In genomic region chr19:11401808-11402543, GRCh38 we compare ENCODE assay signal across 21 cellular contexts. TPM values are rescaled to one million over a fixed set of nuclear protein-coding genes. Genes with fewer than 3 reads are reported as not detected.
"Had no signal": no experiment of that assay in that cellular context is flagged by ENCODE, and none has a peak within 500 bp of the region (broad histone marks: within the 10 kb centered on the region; RNA-seq: fewer than 3 reads in every experiment).

No MANE protein-coding gene starts in this region.

- H3K4me2 ChIP-seq: smooth muscle cell had no signal

- H3K4me3 ChIP-seq: heart left ventricle, left lung, lung, ovary, right atrium auricular region, smooth muscle cell, tibial artery, upper lobe of left lung, uterus had no signal

- H3K27ac ChIP-seq: heart left ventricle, left lung, ovary, right atrium auricular region, tibial artery, upper lobe of left lung, uterus had no signal

- H3K4me1 ChIP-seq: tibial artery had no signal

- FAIRE-seq: endometrium, frontal cortex had no signal

- ATAC-seq: esophagus mucosa; heart left ventricle; left lung; stimulated activated memory B cell treated with anti-CD40 and anti-IgM and Interleukin-4, amounts not matched to agents 10 μg/mL and 1 μg/mL and 100 μg/mL, for 72 hours had no signal

- H3K9me3 ChIP-seq: heart left ventricle, left lung, ovary, right atrium auricular region, tibial artery, upper lobe of left lung, uterus had no signal

- H3K27me3 ChIP-seq: ovary, right atrium auricular region, tibial artery, upper lobe of left lung, uterus had no signal

- DNase-seq: effector memory CD4-positive, alpha-beta T cell; heart left ventricle; hippocampal formation; islet precursor cell; mesenchymal stem cell; midbrain; nephron progenitor cell; ovary; stimulated activated CD4-positive, alpha-beta T cell treated with anti-CD3 and anti-CD28 coated beads, Interleukin-4, amount 100 ng/mL, for 1 hour; tibial artery; upper lobe of left lung; uterus had no signal

- H3K36me3 ChIP-seq: ovary, right atrium auricular region, uterus had no signal

RNA-seq across cellular contexts. Expression of gene RGL3, which starts 17.1 kb away (rescaled TPM):
- total RNA-seq: glomerular endothelial cell had no signal

RNA-seq across cellular contexts. Expression of gene ODAD3, which starts 32.9 kb away (rescaled TPM):
- total RNA-seq: esophagus mucosa, smooth muscle cell had no signal
